Comparison of ENCODE assay signal across 8 cellular contexts in the genomic region with DNA sequence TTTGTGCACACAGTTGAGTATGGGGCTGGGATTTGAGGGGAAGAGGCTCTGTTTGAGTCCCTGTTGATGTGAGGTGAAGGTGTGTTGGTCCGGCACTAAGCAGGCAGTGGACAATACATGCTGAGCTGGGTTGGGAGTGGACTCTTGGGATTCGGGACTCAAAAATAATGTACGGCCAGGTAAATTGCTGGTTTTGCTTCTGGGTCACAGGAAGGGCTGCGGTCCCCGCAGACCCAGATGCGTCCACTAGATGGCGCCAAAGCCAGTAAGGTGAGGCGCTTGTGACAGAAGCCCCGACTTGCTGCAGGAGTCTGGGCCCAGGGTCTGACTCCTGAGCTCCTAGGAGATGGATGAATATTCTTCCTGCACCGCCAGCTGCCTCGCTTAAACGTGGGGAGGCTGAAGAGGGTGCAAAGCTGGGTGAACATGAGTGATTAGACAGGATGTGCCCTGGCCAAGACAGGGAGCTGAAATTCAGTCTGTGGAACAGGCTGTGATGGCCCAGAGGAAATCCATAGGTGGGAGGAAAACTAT.
DNase-seq lines count a peak whose midpoint lies in the region; ATAC-seq, FAIRE-seq and TF ChIP-seq lines count a peak whose summit lies in the region.

No MANE protein-coding gene starts in this region.

- no peaks in the 10 kb centered on the region for H3K9me3 Mint-ChIP-seq in activated T-cell treated with anti-CD3 and anti-CD28 coated beads, Interleukin-2, amount 50 U/mL, for 72 hours
- H3K9me3 Mint-ChIP-seq in neural crest cell: no peaks in the 10 kb centered on the region
- no peaks in the 10 kb centered on the region for H3K9me3 Mint-ChIP-seq in stimulated activated naive CD8-positive, alpha-beta T cell treated with anti-CD3 and anti-CD28 coated beads, Interleukin-15, amount 100 ng/mL, for 72 hours

- H3K4me3 ChIP-seq in AG04450 (ENCODE audit: low read depth, low read length): no peak overlapping the region
- H3K4me3 ChIP-seq in fibroblast of lung (replicated peaks in 1 of 4; ENCODE audit: control extremely low read depth in 1 of 4, insufficient read depth in 1 of 4, low read depth in 3 of 4, low read length in 4 of 4): no peak overlapping the region

- no peak overlapping the region for H3K9ac ChIP-seq in fibroblast of lung (ENCODE audit: insufficient read depth, low read length)

- ATAC-seq in activated T-cell treated with anti-CD3 and anti-CD28 coated beads, Interleukin-2, amount 50 U/mL, for 72 hours (replicated peaks in 1 of 2): peak; percentile 28 to 29
- peak; percentile 27 for ATAC-seq in stimulated activated naive CD8-positive, alpha-beta T cell treated with anti-CD3 and anti-CD28 coated beads, Interleukin-15, amount 100 ng/mL, for 72 hours

- H3K9me3 ChIP-seq in AG04450 (ENCODE audit: control insufficient read depth, insufficient read depth, low read length): no peaks in the 10 kb centered on the region; the same call in 1 of the 2 replicates
- no peaks in the 10 kb centered on the region for H3K9me3 ChIP-seq in fibroblast of lung (ENCODE audit: control insufficient read depth, insufficient read depth, low read depth, low read length)

- no peaks in the 10 kb centered on the region for H3K36me3 ChIP-seq in fibroblast of lung (ENCODE audit: control insufficient read depth, insufficient read depth, low read length)

- H3K27ac Mint-ChIP-seq in activated T-cell treated with anti-CD3 and anti-CD28 coated beads, Interleukin-2, amount 50 U/mL, for 72 hours: no peak overlapping the region
- H3K27ac Mint-ChIP-seq in neural crest cell (ENCODE audit: unreplicated experiment): no peak overlapping the region
- H3K27ac Mint-ChIP-seq in stimulated activated naive CD8-positive, alpha-beta T cell treated with anti-CD3 and anti-CD28 coated beads, Interleukin-15, amount 100 ng/mL, for 72 hours: no peak overlapping the region

- no peak overlapping the region for H3K4me2 ChIP-seq in fibroblast of lung (ENCODE audit: extremely low read depth, insufficient read depth, low read length)

- no peaks in the 10 kb centered on the region for H4K20me1 ChIP-seq in fibroblast of lung (ENCODE audit: control insufficient read depth, extremely low read depth, insufficient read depth, low read length)

- H3K79me2 ChIP-seq in fibroblast of lung (ENCODE audit: control insufficient read depth, insufficient read depth, low read length): no peaks in the 10 kb centered on the region

- H3K4me1 ChIP-seq in fibroblast of lung (ENCODE audit: control insufficient read depth, extremely low read depth, insufficient read depth, low read length): peaks cover 2% of the 10 kb centered on the region

- no peak overlapping the region for H2AFZ ChIP-seq in fibroblast of lung (ENCODE audit: low read length)

- peak overlapping the region; percentile 14 to 24 for H3K4me3 Mint-ChIP-seq in activated T-cell treated with anti-CD3 and anti-CD28 coated beads, Interleukin-2, amount 50 U/mL, for 72 hours
- peak overlapping the region; percentile 86 for H3K4me3 Mint-ChIP-seq in neural crest cell
- H3K4me3 Mint-ChIP-seq in stimulated activated naive CD8-positive, alpha-beta T cell treated with anti-CD3 and anti-CD28 coated beads, Interleukin-15, amount 100 ng/mL, for 72 hours: peak overlapping the region; percentile 30 to 41

- POLR2A ChIA-PET in AG04450 (lab: Yijun Ruan, JAX): no interaction called here

- H3K27me3 ChIP-seq in AG04450 (ENCODE audit: control insufficient read depth, insufficient read depth, low read length) (no peaks in the 10 kb centered on the region), fibroblast of lung (ENCODE audit: control insufficient read depth, insufficient read depth, low read length) (no peaks in the 10 kb centered on the region)

- H3K27me3 Mint-ChIP-seq in activated T-cell treated with anti-CD3 and anti-CD28 coated beads, Interleukin-2, amount 50 U/mL, for 72 hours (ENCODE audit: low read depth): no peaks in the 10 kb centered on the region
- peaks cover 13% of the 10 kb centered on the region for H3K27me3 Mint-ChIP-seq in neural crest cell (ENCODE audit: low read depth)
- peaks cover 20% of the 10 kb centered on the region for H3K27me3 Mint-ChIP-seq in stimulated activated naive CD8-positive, alpha-beta T cell treated with anti-CD3 and anti-CD28 coated beads, Interleukin-15, amount 100 ng/mL, for 72 hours

- CTCF ChIA-PET in AG04450 (lab: Charles Lee): interaction anchor here (0.5 to 7.0 kb wide), 64 partner anchors 8 to 815 kb away, joined by 3 to 184 read pairs (median 5); partner anchors contain the start of genes COQ8A, H3-3A and PARP1

- peak; percentile 94 for TF ChIP-seq CTCF in AG04450 (IDR thresholded peaks at IDR 0.05; ENCODE audit: low read depth, low read length)
- TF ChIP-seq CTCF in fibroblast of lung (conservative IDR thresholded peaks at IDR 0.05 in 1 of 2, IDR thresholded peaks at IDR 0.05 in 1 of 2; ENCODE audit: low read depth in 1 of 2, low read length in 2 of 2): peak; percentile 88 to 92
- TF ChIP-seq CTCF in neural crest cell (conservative IDR thresholded peaks at IDR 0.05): peak; percentile 98

- DNase-seq in AG04450 (ENCODE audit: low read depth, low spot score) (peak; percentile 44), GM19239 (ENCODE audit: insufficient read length, low spot score) (peak; percentile 60), LoVo (ENCODE audit: low spot score) (peak; percentile 80), RPMI7951 (ENCODE audit: low read depth) (peak; percentile 59), fibroblast of lung (ENCODE audit: low read depth in 2 of 2) (peak; percentile 63 to 78), neural crest cell (ENCODE audit: low read depth, low spot score) (peak; percentile 96)
- peak; percentile 89 to 92 for DNase-seq in activated T-cell treated with anti-CD3 and anti-CD28 coated beads, Interleukin-2, amount 50 U/mL, for 72 hours
- peak; percentile 86 for DNase-seq in stimulated activated naive CD8-positive, alpha-beta T cell treated with anti-CD3 and anti-CD28 coated beads, Interleukin-15, amount 100 ng/mL, for 72 hours

- H3K27ac ChIP-seq in AG04450 (ENCODE audit: low read depth, low read length) (no peak overlapping the region), fibroblast of lung (ENCODE audit: insufficient read depth, low read length) (no peak overlapping the region)

- peak; percentile 77 for FAIRE-seq in GM19239 (lab: Jason Lieb, UNC)

- H3K4me1 Mint-ChIP-seq in activated T-cell treated with anti-CD3 and anti-CD28 coated beads, Interleukin-2, amount 50 U/mL, for 72 hours (ENCODE audit: low read depth): peaks cover 46% of the 10 kb centered on the region
- peaks cover 23% of the 10 kb centered on the region for H3K4me1 Mint-ChIP-seq in neural crest cell
- peaks cover 40% of the 10 kb centered on the region for H3K4me1 Mint-ChIP-seq in stimulated activated naive CD8-positive, alpha-beta T cell treated with anti-CD3 and anti-CD28 coated beads, Interleukin-15, amount 100 ng/mL, for 72 hours

- H3K36me3 Mint-ChIP-seq in activated T-cell treated with anti-CD3 and anti-CD28 coated beads, Interleukin-2, amount 50 U/mL, for 72 hours (ENCODE audit: insufficient read depth in 2 of 2): no peaks in the 10 kb centered on the region
- no peaks in the 10 kb centered on the region for H3K36me3 Mint-ChIP-seq in neural crest cell (ENCODE audit: low read depth)

Comparison
In these comparisons a context has a peak if more than half of its experiments do, and no peak if none do; other contexts are left out.
1. DNase-seq: peak in every context shown above with its lines; median percentile 96 in neural crest cell; 90 in activated T-cell treated with anti-CD3 and anti-CD28 coated beads, Interleukin-2, amount 50 U/mL, for 72 hours; 86 in stimulated activated naive CD8-positive, alpha-beta T cell treated with anti-CD3 and anti-CD28 coated beads, Interleukin-15, amount 100 ng/mL, for 72 hours; 80 in LoVo; 70 in fibroblast of lung; 60 in GM19239; 59 in RPMI7951; 44 in AG04450.
2. H3K4me3 Mint-ChIP-seq: peak in every context shown above with its lines; median percentile 86 in neural crest cell; 36 in stimulated activated naive CD8-positive, alpha-beta T cell treated with anti-CD3 and anti-CD28 coated beads, Interleukin-15, amount 100 ng/mL, for 72 hours; 19 in activated T-cell treated with anti-CD3 and anti-CD28 coated beads, Interleukin-2, amount 50 U/mL, for 72 hours.